ENCODE assay signal across 8 cellular contexts in genomic region chr6:104682722-104683643, GRCh38.
DNase-seq lines count a peak whose midpoint lies in the region; ATAC-seq, FAIRE-seq and TF ChIP-seq lines count a peak whose summit lies in the region.

No MANE protein-coding gene starts in this region.

- H3K27ac Mint-ChIP-seq in natural killer cell: no peak overlapping the region

- no peaks in the 10 kb centered on the region for H3K9me3 ChIP-seq in endothelial cell of umbilical vein (replicated peaks; ENCODE audit: control insufficient read depth, insufficient read depth, low read length)
- H3K9me3 ChIP-seq in thoracic aorta: peaks cover 4% of the 10 kb centered on the region

- peak; percentile 82 for FAIRE-seq in endothelial cell of umbilical vein (lab: Jason Lieb, UNC)

- BruUV-seq in endothelial cell of umbilical vein (replicated peaks; lab: Mats Ljungman, UMichigan): no TSS peak

- ATAC-seq in HG02759 (IDR thresholded peaks at IDR 0.05; ENCODE audit: unreplicated experiment): peak; percentile 86
- ATAC-seq in natural killer cell: peak; percentile 57 to 78 (median 60)
- ATAC-seq in thoracic aorta (ENCODE audit: insufficient number of reproducible peaks, low FRiP score, low read depth): no peak

- no peak overlapping the region for H3K9ac ChIP-seq in endothelial cell of umbilical vein (replicated peaks; ENCODE audit: extremely low read depth, insufficient read depth, low read length)

- no peaks in the 10 kb centered on the region for H3K79me2 ChIP-seq in endothelial cell of umbilical vein (ENCODE audit: control insufficient read depth, insufficient read depth, low read length)

- H3K27me3 Mint-ChIP-seq in natural killer cell (ENCODE audit: low read depth in 2 of 2): no peaks in the 10 kb centered on the region

- intact Hi-C loops in endothelial cell of umbilical vein (cut with micrococcal nuclease): loop anchor here (1.0 to 2.0 kb wide), 6 partner anchors 22 to 395 kb away; no protein-coding TSS in a partner anchor
- intact Hi-C loops in natural killer cell (cut with micrococcal nuclease): loop anchor here (1.0 to 5.0 kb wide), 2 partner anchors 88 to 394 kb away; no protein-coding TSS in a partner anchor

- H4K20me1 ChIP-seq in endothelial cell of umbilical vein (replicated peaks; ENCODE audit: control insufficient read depth, extremely low read depth, insufficient read depth, low read length): no peaks in the 10 kb centered on the region

- H3K4me1 ChIP-seq in endothelial cell of umbilical vein (ENCODE audit: control insufficient read depth, extremely low read depth, insufficient read depth, low read length): no peaks in the 10 kb centered on the region
- no peaks in the 10 kb centered on the region for H3K4me1 ChIP-seq in thoracic aorta (ENCODE audit: control insufficient read depth in 1 of 2, low read depth in 2 of 2)

- CTCF ChIA-PET in endothelial cell of umbilical vein (lab: Charles Lee): interaction anchor here (0.6 to 4.8 kb wide), 10 partner anchors 19 to 157 kb away, joined by 3 to 35 read pairs (median 6); no protein-coding TSS in a partner anchor

- no peak overlapping the region for H3K4me3 Mint-ChIP-seq in natural killer cell

- H3K9me3 Mint-ChIP-seq in natural killer cell: no peaks in the 10 kb centered on the region

- DNase-seq in NCI-H82 (lab: John Stamatoyannopoulos, UW) (peak; percentile 56), NCI-H82 treated with DMSO at 0.1 percent for 48 hours (lab: John Stamatoyannopoulos, UW; ENCODE audit: unreplicated experiment) (no peak), NCI-H2029 (lab: John Stamatoyannopoulos, UW) (peak; percentile 46), endothelial cell of umbilical vein (ENCODE audit: low read depth, low spot score) (peak; percentile 56), natural killer cell (peak; percentile 52), thoracic aorta (ENCODE audit: low spot score) (no peak)
- DNase-seq in activated CD4-positive, alpha-beta T cell treated with anti-CD3 and anti-CD28 coated beads, Interleukin-2, amount 50 U/mL, for 48 hours: peak; percentile 79 to 84

- no peak overlapping the region for H3K4me3 ChIP-seq in endothelial cell of umbilical vein (replicated peaks in 1 of 3; ENCODE audit: insufficient read depth in 1 of 3, low read depth in 1 of 3, low read length in 3 of 3)
- H3K4me3 ChIP-seq in thoracic aorta: no peak overlapping the region

- peaks cover 6 to 12% of the 10 kb centered on the region in 2 donors for H3K4me1 Mint-ChIP-seq in natural killer cell

- H3K27ac ChIP-seq in endothelial cell of umbilical vein (ENCODE audit: insufficient read depth, low read depth, low read length): peak overlapping the region; percentile 17
- no peak overlapping the region for H3K27ac ChIP-seq in thoracic aorta

- POLR2A ChIA-PET in endothelial cell of umbilical vein (lab: Charles Lee): no interaction called here

- dilution Hi-C loops in endothelial cell of umbilical vein (cut with MboI; ENCODE audit: extremely low pct_ligation_motif_present, low sequenced_read_pairs): no loop called here

- TF ChIP-seq CTCF in endothelial cell of umbilical vein (IDR thresholded peaks at IDR 0.05; ENCODE audit: extremely low read depth in 1 of 2, insufficient read depth in 1 of 2, low read depth in 1 of 2, low read length in 2 of 2) (peak; percentile 78 to 86), natural killer cell (IDR thresholded peaks at IDR 0.05) (peak; percentile 87), thoracic aorta (IDR thresholded peaks at IDR 0.05) (peak; percentile 35)

- no peak for TF ChIP-seq POLR2A in endothelial cell of umbilical vein (IDR thresholded peaks at IDR 0.05; ENCODE audit: low read depth, low read length)

- no peaks in the 10 kb centered on the region for H3K36me3 Mint-ChIP-seq in natural killer cell

- H3K9me1 ChIP-seq in endothelial cell of umbilical vein (replicated peaks; ENCODE audit: control insufficient read depth, extremely low read depth, insufficient read depth, low read length): no peaks in the 10 kb centered on the region

- no peak overlapping the region for H3K4me2 ChIP-seq in endothelial cell of umbilical vein (ENCODE audit: insufficient read depth, low read length)

- peak overlapping the region; percentile 71 for H2AFZ ChIP-seq in endothelial cell of umbilical vein (ENCODE audit: low read depth, low read length)

- no peaks in the 10 kb centered on the region for H3K36me3 ChIP-seq in endothelial cell of umbilical vein (ENCODE audit: control insufficient read depth in 2 of 2, extremely low read depth in 1 of 2, insufficient read depth in 2 of 2, low read length in 2 of 2)
- H3K36me3 ChIP-seq in thoracic aorta: no peaks in the 10 kb centered on the region

- H3K27me3 ChIP-seq in endothelial cell of umbilical vein (ENCODE audit: control insufficient read depth in 2 of 2, insufficient read depth in 2 of 2, low read length in 2 of 2) (no peaks in the 10 kb centered on the region), thoracic aorta (replicated peaks; ENCODE audit: insufficient read depth) (no peaks in the 10 kb centered on the region)

TF ChIP-seq in endothelial cell of umbilical vein, 7 proteins besides CTCF, POLR2A, EP300 and RAD21:
- peak; percentile 26 for TF ChIP-seq GATA2 (IDR thresholded peaks at IDR 0.05; ENCODE audit: insufficient read depth, insufficient read length, low read depth, low read length)
- no peak for TF ChIP-seq MYC (IDR thresholded peaks at IDR 0.05; ENCODE audit: low read depth, low read length)

Comparison
In these comparisons a context has a peak if more than half of its experiments do, and no peak if none do; other contexts are left out.
1. DNase-seq: peak in NCI-H82 (single experiment), NCI-H2029 (single experiment), activated CD4-positive, alpha-beta T cell treated with anti-CD3 and anti-CD28 coated beads, Interleukin-2, amount 50 U/mL, for 48 hours (2 of 2), endothelial cell of umbilical vein (single experiment) and natural killer cell (single experiment); none in NCI-H82 treated with DMSO at 0.1 percent for 48 hours (single experiment) and thoracic aorta (single experiment).
2. CTCF ChIP-seq: peak in every context shown above with its lines; median percentile 87 in natural killer cell; 82 in endothelial cell of umbilical vein; 35 in thoracic aorta.